Comparison of ENCODE assay signal across 16 cellular contexts in genomic region chr5:135883441-135883840, GRCh38. TPM values are rescaled to one million over a fixed set of nuclear protein-coding genes. Genes with fewer than 3 reads are reported as not detected.
DNase-seq lines count a peak whose midpoint lies in the region; ATAC-seq and TF ChIP-seq lines count a peak whose summit lies in the region.
"Had no signal": no experiment of that assay in that cellular context is flagged by ENCODE, and none has a peak within 500 bp of the region (broad histone marks: within the 10 kb centered on the region; RNA-seq: fewer than 3 reads in every experiment).

No MANE protein-coding gene starts in this region.

- 0 out of 2 replicates have a peak, but pooled peaks cover 9% of the 10 kb centered on the region for H3K4me1 ChIP-seq in GM23338 (ENCODE audit: insufficient read depth)
- H3K4me1 ChIP-seq in RWPE2 (ENCODE audit: insufficient read depth, poor library complexity, severe bottlenecking): no peaks in the 10 kb centered on the region

- no peaks in the 10 kb centered on the region for H3F3A ChIP-seq in GM23338 (replicated peaks; ENCODE audit: low read depth)

- peak; percentile 14 for DNase-seq in NCI-H82 (lab: John Stamatoyannopoulos, UW)
- no peak for DNase-seq in NCI-H82 treated with DMSO at 0.1 percent for 48 hours (lab: John Stamatoyannopoulos, UW; ENCODE audit: unreplicated experiment)
- DNase-seq in GM23338 (ENCODE audit: low spot score): peak; percentile 67
- no peak for DNase-seq in RWPE2 (ENCODE audit: low spot score)
- peak; percentile 52 for DNase-seq in islet precursor cell
- no peak for DNase-seq in activated T-cell treated with anti-CD3 and anti-CD28 coated beads, Interleukin-2, amount 50 U/mL, for 24 hours
- no peak for DNase-seq in activated gamma-delta T cell treated with Interleukin-2 at 50 U/mL for 16 hours
- no peak for DNase-seq in NCI-H1105 (lab: John Stamatoyannopoulos, UW)
- DNase-seq: activated naive CD4-positive, alpha-beta T cell treated with anti-CD3 and anti-CD28 coated beads, Interleukin-2, amount 10 ng/mL, durations not matched to agents 7 days and 5 days; DMS79; NCI-H1694; nephron progenitor cell; trophoblast cell had no signal

- H4K20me1 ChIP-seq in GM23338 (replicated peaks; ENCODE audit: insufficient read depth): no peaks in the 10 kb centered on the region

- H3K9me2 ChIP-seq in GM23338 (ENCODE audit: insufficient read depth): no peaks in the 10 kb centered on the region

- peaks cover 9% of the 10 kb centered on the region; the same call in 1 of the 2 replicates for H3K27me3 ChIP-seq in GM23338 (ENCODE audit: insufficient read depth)
- peaks cover 8% of the 10 kb centered on the region for H3K27me3 ChIP-seq in RWPE2 (ENCODE audit: insufficient read depth, poor library complexity, severe bottlenecking)

- ATAC-seq in GM23338 (peak; percentile 36), RWPE2 (ENCODE audit: low read depth) (no peak)

- H3K27me3 Mint-ChIP-seq in GM23338 (ENCODE audit: insufficient read depth, low read depth, poor library complexity): peaks cover 10% of the 10 kb centered on the region
- H3K27me3 Mint-ChIP-seq in activated T-cell treated with anti-CD3 and anti-CD28 coated beads, Interleukin-2, amount 50 U/mL, for 24 hours: peaks cover 54% of the 10 kb centered on the region

- H3K79me2 ChIP-seq in GM23338 (replicated peaks; ENCODE audit: insufficient read depth): no peaks in the 10 kb centered on the region

- H3K36me3 Mint-ChIP-seq in GM23338 (ENCODE audit: low read depth): no peaks in the 10 kb centered on the region
- no peaks in the 10 kb centered on the region for H3K36me3 Mint-ChIP-seq in activated T-cell treated with anti-CD3 and anti-CD28 coated beads, Interleukin-2, amount 50 U/mL, for 24 hours (ENCODE audit: low read depth)
- H3K36me3 Mint-ChIP-seq: activated naive CD4-positive, alpha-beta T cell treated with anti-CD3 and anti-CD28 coated beads, Interleukin-2, amount 10 ng/mL, durations not matched to agents 7 days and 5 days had no signal

- H2AFZ ChIP-seq in GM23338: no peak overlapping the region

- no peaks in the 10 kb centered on the region; the same call in 2 of the 3 replicates for H3K9me3 Mint-ChIP-seq in GM23338
- H3K9me3 Mint-ChIP-seq in activated T-cell treated with anti-CD3 and anti-CD28 coated beads, Interleukin-2, amount 50 U/mL, for 24 hours: no peaks in the 10 kb centered on the region
- H3K9me3 Mint-ChIP-seq: activated naive CD4-positive, alpha-beta T cell treated with anti-CD3 and anti-CD28 coated beads, Interleukin-2, amount 10 ng/mL, durations not matched to agents 7 days and 5 days; nephron progenitor cell; T-helper 1 cell treated with Interleukin-12 subunit alpha and Interleukin-12 subunit beta and Interleukin-4 antibody, amounts not matched to agents 30 μg/mL and 1 μg/mL, for 36 hours had no signal

- no peaks in the 10 kb centered on the region for H3K36me3 ChIP-seq in GM23338 (ENCODE audit: insufficient read depth)
- H3K36me3 ChIP-seq in RWPE2 (ENCODE audit: low read depth): no peaks in the 10 kb centered on the region

- H3K27ac ChIP-seq in GM23338 (ENCODE audit: low read depth) (no peak overlapping the region), RWPE2 (ENCODE audit: poor library complexity, severe bottlenecking) (no peak overlapping the region)
- H3K27ac ChIP-seq: coronary artery, skin epidermis had no signal

- peaks cover 26% of the 10 kb centered on the region for H3K4me1 Mint-ChIP-seq in GM23338
- H3K4me1 Mint-ChIP-seq in activated T-cell treated with anti-CD3 and anti-CD28 coated beads, Interleukin-2, amount 50 U/mL, for 24 hours (ENCODE audit: low read depth): peaks cover 9% of the 10 kb centered on the region

- no peaks in the 10 kb centered on the region for H3K9me3 ChIP-seq in RWPE2 (ENCODE audit: severe bottlenecking)

- TF ChIP-seq CTCF in GM23338 (conservative IDR thresholded peaks at IDR 0.05; ENCODE audit: low read depth in 2 of 2) (peak; percentile 62 to 77), RWPE2 (IDR thresholded peaks at IDR 0.05; ENCODE audit: poor library complexity, severe bottlenecking) (peak; percentile 14)

- H3K27ac Mint-ChIP-seq in GM23338: no peak overlapping the region
- no peak overlapping the region for H3K27ac Mint-ChIP-seq in activated T-cell treated with anti-CD3 and anti-CD28 coated beads, Interleukin-2, amount 50 U/mL, for 24 hours
- H3K27ac Mint-ChIP-seq: activated naive CD4-positive, alpha-beta T cell treated with anti-CD3 and anti-CD28 coated beads, Interleukin-2, amount 10 ng/mL, durations not matched to agents 7 days and 5 days; nephron progenitor cell; T-helper 1 cell treated with Interleukin-12 subunit alpha and Interleukin-12 subunit beta and Interleukin-4 antibody, amounts not matched to agents 30 μg/mL and 1 μg/mL, for 36 hours had no signal

- no peak overlapping the region for H3K4me3 Mint-ChIP-seq in GM23338
- H3K4me3 Mint-ChIP-seq in activated T-cell treated with anti-CD3 and anti-CD28 coated beads, Interleukin-2, amount 50 U/mL, for 24 hours: no peak overlapping the region
- H3K4me3 Mint-ChIP-seq: activated naive CD4-positive, alpha-beta T cell treated with anti-CD3 and anti-CD28 coated beads, Interleukin-2, amount 10 ng/mL, durations not matched to agents 7 days and 5 days; nephron progenitor cell; T-helper 1 cell treated with Interleukin-12 subunit alpha and Interleukin-12 subunit beta and Interleukin-4 antibody, amounts not matched to agents 30 μg/mL and 1 μg/mL, for 36 hours had no signal

- no peak overlapping the region for H3K4me3 ChIP-seq in GM23338
- H3K4me3 ChIP-seq in RWPE2 (ENCODE audit: severe bottlenecking): no peak overlapping the region
- H3K4me3 ChIP-seq: coronary artery, skin epidermis had no signal

- H3K4me2 ChIP-seq in GM23338: no peak overlapping the region

TF ChIP-seq in GM23338, 12 proteins besides CTCF, POLR2A, EP300 and RAD21 (continues in another document):
- TF ChIP-seq, protein P1, sequence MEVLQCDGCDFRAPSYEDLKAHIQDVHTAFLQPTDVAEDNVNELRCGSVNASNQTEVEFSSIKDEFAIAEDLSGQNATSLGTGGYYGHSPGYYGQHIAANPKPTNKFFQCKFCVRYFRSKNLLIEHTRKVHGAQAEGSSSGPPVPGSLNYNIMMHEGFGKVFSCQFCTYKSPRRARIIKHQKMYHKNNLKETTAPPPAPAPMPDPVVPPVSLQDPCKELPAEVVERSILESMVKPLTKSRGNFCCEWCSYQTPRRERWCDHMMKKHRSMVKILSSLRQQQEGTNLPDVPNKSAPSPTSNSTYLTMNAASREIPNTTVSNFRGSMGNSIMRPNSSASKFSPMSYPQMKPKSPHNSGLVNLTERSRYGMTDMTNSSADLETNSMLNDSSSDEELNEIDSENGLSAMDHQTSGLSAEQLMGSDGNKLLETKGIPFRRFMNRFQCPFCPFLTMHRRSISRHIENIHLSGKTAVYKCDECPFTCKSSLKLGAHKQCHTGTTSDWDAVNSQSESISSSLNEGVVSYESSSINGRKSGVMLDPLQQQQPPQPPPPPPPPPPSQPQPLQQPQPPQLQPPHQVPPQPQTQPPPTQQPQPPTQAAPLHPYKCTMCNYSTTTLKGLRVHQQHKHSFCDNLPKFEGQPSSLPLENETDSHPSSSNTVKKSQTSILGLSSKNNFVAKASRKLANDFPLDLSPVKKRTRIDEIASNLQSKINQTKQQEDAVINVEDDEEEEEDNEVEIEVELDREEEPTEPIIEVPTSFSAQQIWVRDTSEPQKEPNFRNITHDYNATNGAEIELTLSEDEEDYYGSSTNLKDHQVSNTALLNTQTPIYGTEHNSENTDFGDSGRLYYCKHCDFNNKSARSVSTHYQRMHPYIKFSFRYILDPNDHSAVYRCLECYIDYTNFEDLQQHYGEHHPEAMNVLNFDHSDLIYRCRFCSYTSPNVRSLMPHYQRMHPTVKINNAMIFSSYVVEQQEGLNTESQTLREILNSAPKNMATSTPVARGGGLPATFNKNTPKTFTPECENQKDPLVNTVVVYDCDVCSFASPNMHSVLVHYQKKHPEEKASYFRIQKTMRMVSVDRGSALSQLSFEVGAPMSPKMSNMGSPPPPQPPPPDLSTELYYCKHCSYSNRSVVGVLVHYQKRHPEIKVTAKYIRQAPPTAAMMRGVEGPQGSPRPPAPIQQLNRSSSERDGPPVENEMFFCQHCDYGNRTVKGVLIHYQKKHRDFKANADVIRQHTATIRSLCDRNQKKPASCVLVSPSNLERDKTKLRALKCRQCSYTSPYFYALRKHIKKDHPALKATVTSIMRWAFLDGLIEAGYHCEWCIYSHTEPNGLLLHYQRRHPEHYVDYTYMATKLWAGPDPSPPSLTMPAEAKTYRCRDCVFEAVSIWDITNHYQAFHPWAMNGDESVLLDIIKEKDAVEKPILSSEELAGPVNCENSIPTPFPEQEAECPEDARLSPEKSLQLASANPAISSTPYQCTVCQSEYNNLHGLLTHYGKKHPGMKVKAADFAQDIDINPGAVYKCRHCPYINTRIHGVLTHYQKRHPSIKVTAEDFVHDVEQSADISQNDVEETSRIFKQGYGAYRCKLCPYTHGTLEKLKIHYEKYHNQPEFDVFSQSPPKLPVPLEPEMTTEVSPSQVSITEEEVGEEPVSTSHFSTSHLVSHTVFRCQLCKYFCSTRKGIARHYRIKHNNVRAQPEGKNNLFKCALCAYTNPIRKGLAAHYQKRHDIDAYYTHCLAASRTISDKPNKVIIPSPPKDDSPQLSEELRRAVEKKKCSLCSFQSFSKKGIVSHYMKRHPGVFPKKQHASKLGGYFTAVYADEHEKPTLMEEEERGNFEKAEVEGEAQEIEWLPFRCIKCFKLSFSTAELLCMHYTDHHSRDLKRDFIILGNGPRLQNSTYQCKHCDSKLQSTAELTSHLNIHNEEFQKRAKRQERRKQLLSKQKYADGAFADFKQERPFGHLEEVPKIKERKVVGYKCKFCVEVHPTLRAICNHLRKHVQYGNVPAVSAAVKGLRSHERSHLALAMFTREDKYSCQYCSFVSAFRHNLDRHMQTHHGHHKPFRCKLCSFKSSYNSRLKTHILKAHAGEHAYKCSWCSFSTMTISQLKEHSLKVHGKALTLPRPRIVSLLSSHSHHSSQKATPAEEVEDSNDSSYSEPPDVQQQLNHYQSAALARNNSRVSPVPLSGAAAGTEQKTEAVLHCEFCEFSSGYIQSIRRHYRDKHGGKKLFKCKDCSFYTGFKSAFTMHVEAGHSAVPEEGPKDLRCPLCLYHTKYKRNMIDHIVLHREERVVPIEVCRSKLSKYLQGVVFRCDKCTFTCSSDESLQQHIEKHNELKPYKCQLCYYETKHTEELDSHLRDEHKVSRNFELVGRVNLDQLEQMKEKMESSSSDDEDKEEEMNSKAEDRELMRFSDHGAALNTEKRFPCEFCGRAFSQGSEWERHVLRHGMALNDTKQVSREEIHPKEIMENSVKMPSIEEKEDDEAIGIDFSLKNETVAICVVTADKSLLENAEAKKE (CRISPR knock-in tag; IDR thresholded peaks at IDR 0.05): no peak

RNA-seq across cellular contexts. Expression of gene IL9, which starts 12.2 kb away (rescaled TPM):
- not detected in 2 replicates for total RNA-seq in GM23338 (2014; rRNA removed; shearing (Covaris generic))
- polyA plus RNA-seq in GM23338 (2016; fragmentation: Nextera tagmentation; extraction: Ambion mirVana): not detected in 2 replicates

RNA-seq across cellular contexts. Expression of gene SLC25A48, which starts 49.0 kb away (rescaled TPM):
- total RNA-seq in GM23338 (2014; rRNA removed; shearing (Covaris generic)): 1.4 and 1.5 TPM in 2 replicates
- 1.1 TPM in 2 replicates for polyA plus RNA-seq in GM23338 (2016; fragmentation: Nextera tagmentation; extraction: Ambion mirVana)

Comparison
In these comparisons a context has a peak if more than half of its experiments do, and no peak if none do; other contexts are left out.
1. DNase-seq: peak in NCI-H82 (single experiment), GM23338 (single experiment) and islet precursor cell (single experiment); none in NCI-H82 treated with DMSO at 0.1 percent for 48 hours (single experiment), RWPE2 (single experiment), activated T-cell treated with anti-CD3 and anti-CD28 coated beads, Interleukin-2, amount 50 U/mL, for 24 hours (single experiment), activated gamma-delta T cell treated with Interleukin-2 at 50 U/mL for 16 hours (single experiment) and NCI-H1105 (single experiment).